In genomic region chr3:129184784-129185542, GRCh38 we compare ENCODE assay signal across 8 cellular contexts. TPM values are rescaled to one million over a fixed set of nuclear protein-coding genes. Genes with fewer than 3 reads are reported as not detected.
DNase-seq lines count a peak whose midpoint lies in the region; ATAC-seq and TF ChIP-seq lines count a peak whose summit lies in the region.
"Not testable (repeated sequence)": the region's sequence is repeated elsewhere in the genome, so short reads cannot be mapped to it uniquely, and the experiment has no call there.

No MANE protein-coding gene starts in this region.

- peak overlapping the region; percentile 95 for H3K27ac Mint-ChIP-seq in activated naive CD4-positive, alpha-beta T cell treated with anti-CD3 and anti-CD28 coated beads for 36 hours
- H3K27ac Mint-ChIP-seq in nephron, result peak overlapping the region; percentile 97 to 99 (median 99)
- not testable (repeated sequence) for H3K27ac Mint-ChIP-seq in stimulated activated naive B cell treated with anti-CD40 and anti-IgM and Interleukin-4, amounts not matched to agents 10 μg/mL and 1 μg/mL and 100 μg/mL, for 72 hours

- not testable (repeated sequence) for H3K9me3 ChIP-seq in AG04450 (ENCODE audit: control insufficient read depth, insufficient read depth, low read length); HCT116 (ENCODE audit: control insufficient read depth in 1 of 2, insufficient read depth in 1 of 2, low read depth in 1 of 2, low read length in 2 of 2); ectodermal cell (ENCODE audit: control insufficient read depth, low read length); iPS-15b (ENCODE audit: control insufficient read depth, insufficient read depth, low read length)

- ATAC-seq in HCT116; stimulated activated naive B cell treated with anti-CD40 and anti-IgM and Interleukin-4, amounts not matched to agents 10 μg/mL and 1 μg/mL and 100 μg/mL, for 72 hours (replicated peaks): not testable (repeated sequence)

- peaks cover 22% of the 10 kb centered on the region for H4K20me1 ChIP-seq in HCT116 (ENCODE audit: insufficient read depth)

- RAD21 ChIA-PET in HCT116 (lab: Charles Lee; ENCODE audit: low non-redundant PET in 1 of 2, low total read pairs in 2 of 2, uncharacterized antibody in 2 of 2, unreplicated experiment in 2 of 2), result interaction anchor here in 1 of 2 experiments (1.7 kb wide), 1 partner anchor 61 kb away, joined by 3 read pairs; no protein-coding TSS in a partner anchor

- TF ChIP-seq CTCF in AG04450 (IDR thresholded peaks at IDR 0.05; ENCODE audit: low read depth, low read length); HCT116 (IDR thresholded peaks at IDR 0.05 in 2 of 3, conservative IDR thresholded peaks at IDR 0.05 in 1 of 3; ENCODE audit: borderline replicate concordance in 1 of 3, insufficient read depth in 1 of 3, low read depth in 2 of 3, low read length in 2 of 3); RWPE1 (conservative IDR thresholded peaks at IDR 0.05; ENCODE audit: low read depth); nephron (IDR thresholded peaks at IDR 0.05; ENCODE audit: unreplicated experiment in 3 of 3): not testable (repeated sequence)

- DNase-seq in AG04450 (ENCODE audit: low read depth, low spot score); HCT116 (ENCODE audit: low read depth, low spot score); RWPE1 (ENCODE audit: low spot score); activated naive CD4-positive, alpha-beta T cell treated with anti-CD3 and anti-CD28 coated beads for 36 hours; stimulated activated naive B cell treated with anti-CD40 and anti-IgM and Interleukin-4, amounts not matched to agents 10 μg/mL and 1 μg/mL and 100 μg/mL, for 72 hours: not testable (repeated sequence)

- not testable (repeated sequence) for H3K9me3 Mint-ChIP-seq in activated naive CD4-positive, alpha-beta T cell treated with anti-CD3 and anti-CD28 coated beads for 36 hours; nephron; stimulated activated naive B cell treated with anti-CD40 and anti-IgM and Interleukin-4, amounts not matched to agents 10 μg/mL and 1 μg/mL and 100 μg/mL, for 72 hours

- peaks cover 60% of the 10 kb centered on the region for H3K79me2 ChIP-seq in HCT116 (ENCODE audit: insufficient read depth, low read length)

- H3K27me3 ChIP-seq in AG04450 (ENCODE audit: control insufficient read depth, insufficient read depth, low read length); HCT116 (ENCODE audit: insufficient read depth, low read length); ectodermal cell (ENCODE audit: control insufficient read depth, insufficient read depth, low read length, poor library complexity, severe bottlenecking); iPS-15b (ENCODE audit: control insufficient read depth, insufficient read depth, low read length): not testable (repeated sequence)

- not testable (repeated sequence) for H3K36me3 ChIP-seq in HCT116 (ENCODE audit: control insufficient read depth in 1 of 2, insufficient read depth in 2 of 2, low read length in 2 of 2); ectodermal cell (ENCODE audit: control insufficient read depth, insufficient read depth, low read length); iPS-15b (ENCODE audit: control insufficient read depth, insufficient read depth, low read length)

- peak overlapping the region; percentile 80 for H3K4me3 ChIP-seq in AG04450 (ENCODE audit: low read depth, low read length)
- H3K4me3 ChIP-seq in HCT116 (replicated peaks in 1 of 2; ENCODE audit: low read depth in 1 of 2, low read length in 2 of 2), result peak overlapping the region; percentile 73 to 99
- H3K4me3 ChIP-seq in ectodermal cell (ENCODE audit: insufficient read depth, low read depth, low read length), result peak overlapping the region; percentile 96
- H3K4me3 ChIP-seq in iPS-15b (ENCODE audit: low read depth, low read length), result peak overlapping the region; percentile 80

- H3K4me2 ChIP-seq in HCT116 (ENCODE audit: low read length), result peak overlapping the region; percentile 84

- H3K27ac ChIP-seq in AG04450 (ENCODE audit: low read depth, low read length); ectodermal cell (ENCODE audit: insufficient read depth, low read depth, low read length, poor library complexity, severe bottlenecking): not testable (repeated sequence)
- H3K27ac ChIP-seq in HCT116 (ENCODE audit: low read depth, low read length) (peak overlapping the region; percentile 99; the same call in 1 of the 2 replicates), RWPE1 (peak overlapping the region; percentile 62)

- not testable (repeated sequence) for TF ChIP-seq RAD21 in HCT116 (IDR thresholded peaks at IDR 0.05; ENCODE audit: low read depth)

- not testable (repeated sequence) for H2AFZ ChIP-seq in HCT116 (ENCODE audit: low read depth, low read length, poor library complexity, severe bottlenecking)

- not testable (repeated sequence) for TF ChIP-seq POLR2A in HCT116 (IDR thresholded peaks at IDR 0.05; ENCODE audit: borderline replicate concordance, extremely low read depth, insufficient read depth, insufficient read length)

- peaks cover 7 to 28% of the 10 kb centered on the region in 2 experiments for H3K4me1 ChIP-seq in HCT116 (ENCODE audit: control insufficient read depth in 1 of 2, insufficient read depth in 2 of 2, low read length in 2 of 2)
- not testable (repeated sequence) for H3K4me1 ChIP-seq in ectodermal cell (ENCODE audit: control insufficient read depth, insufficient read depth, low read length); iPS-15b (ENCODE audit: control insufficient read depth, insufficient read depth, low read length)

- H3K9ac ChIP-seq in HCT116 (ENCODE audit: low read length), result peak overlapping the region; percentile 100
- H3K9ac ChIP-seq in iPS-15b (ENCODE audit: low read depth, low read length), result not testable (repeated sequence)

- CTCF ChIA-PET in AG04450 (lab: Charles Lee), result interaction anchor here (0.9 to 3.2 kb wide), 7 partner anchors 17 to 215 kb away, joined by 3 to 25 read pairs (median 3); a partner anchor contains a TSS
- CTCF ChIA-PET in HCT116 (lab: Charles Lee), result interaction anchor here (2.2 kb wide), 1 partner anchor 60 kb away, joined by 8 read pairs; no protein-coding TSS in a partner anchor
- CTCF ChIA-PET in RWPE1 (lab: Yijun Ruan, JAX), result interaction anchor here (0.6 to 2.2 kb wide), 4 partner anchors 23 to 113 kb away, joined by 3 to 10 read pairs (median 4); no protein-coding TSS in a partner anchor
- CTCF ChIA-PET in activated naive CD4-positive, alpha-beta T cell treated with anti-CD3 and anti-CD28 coated beads for 36 hours (lab: Charles Lee), result interaction anchor here (0.6 to 4.2 kb wide), 6 partner anchors 23 to 641 kb away, joined by 3 to 14 read pairs (median 4); partner anchors contain the start of gene COPG1

- H3K9me2 ChIP-seq in HCT116 (ENCODE audit: insufficient read depth), result not testable (repeated sequence)

- WGBS in ectodermal cell, 2 experiments, result 91% methylated on average over 19 to 20 of the region's 20 CpGs

- peaks cover 32% of the 10 kb centered on the region for H3K36me3 Mint-ChIP-seq in activated naive CD4-positive, alpha-beta T cell treated with anti-CD3 and anti-CD28 coated beads for 36 hours (ENCODE audit: low read depth)
- not testable (repeated sequence) for H3K36me3 Mint-ChIP-seq in nephron (ENCODE audit: low read depth)
- peaks cover 16 to 34% of the 10 kb centered on the region in 2 donors for H3K36me3 Mint-ChIP-seq in stimulated activated naive B cell treated with anti-CD40 and anti-IgM and Interleukin-4, amounts not matched to agents 10 μg/mL and 1 μg/mL and 100 μg/mL, for 72 hours

- BruUV-seq in HCT116 (replicated peaks; lab: Mats Ljungman, UMichigan), result not testable (repeated sequence)

- POLR2A ChIA-PET in AG04450 (lab: Yijun Ruan, JAX), result interaction anchor here (0.7 kb wide), 1 partner anchor 443 kb away, joined by 6 read pairs; no protein-coding TSS in a partner anchor
- POLR2A ChIA-PET in HCT116 (lab: Charles Lee), result interaction anchor here (1.3 to 1.6 kb wide), 3 partner anchors 10 to 132 kb away, joined by 3 to 7 read pairs (median 3); a partner anchor contains a TSS
- POLR2A ChIA-PET in RWPE1 (lab: Yijun Ruan, JAX; ENCODE audit: low non-redundant PET), result interaction anchor here (0.5 kb wide), 1 partner anchor 789 kb away, joined by 3 read pairs; no protein-coding TSS in a partner anchor

- intact Hi-C loops in HCT116 (cut with micrococcal nuclease), result loop anchor here (2.0 to 5.0 kb wide), 2 partner anchors 26 to 42 kb away; no protein-coding TSS in a partner anchor
- intact Hi-C loops in activated naive CD4-positive, alpha-beta T cell treated with anti-CD3 and anti-CD28 coated beads for 36 hours (cut with micrococcal nuclease), result loop anchor here (1.0 to 5.0 kb wide), 8 partner anchors 24 to 927 kb away; partner anchors contain the start of genes ACAD9, COPG1, ISY1 and RAB7A

- H3K27me3 Mint-ChIP-seq in activated naive CD4-positive, alpha-beta T cell treated with anti-CD3 and anti-CD28 coated beads for 36 hours (ENCODE audit: low read depth); nephron (ENCODE audit: low read depth); stimulated activated naive B cell treated with anti-CD40 and anti-IgM and Interleukin-4, amounts not matched to agents 10 μg/mL and 1 μg/mL and 100 μg/mL, for 72 hours: not testable (repeated sequence)

- H3K4me1 Mint-ChIP-seq in activated naive CD4-positive, alpha-beta T cell treated with anti-CD3 and anti-CD28 coated beads for 36 hours (ENCODE audit: low read depth), result peaks cover 24% of the 10 kb centered on the region
- H3K4me1 Mint-ChIP-seq in nephron, result peaks cover 28% of the 10 kb centered on the region
- H3K4me1 Mint-ChIP-seq in stimulated activated naive B cell treated with anti-CD40 and anti-IgM and Interleukin-4, amounts not matched to agents 10 μg/mL and 1 μg/mL and 100 μg/mL, for 72 hours, result peaks cover 7 to 30% of the 10 kb centered on the region in 2 donors

- H3K4me3 Mint-ChIP-seq in activated naive CD4-positive, alpha-beta T cell treated with anti-CD3 and anti-CD28 coated beads for 36 hours, result peak overlapping the region; percentile 96
- peak overlapping the region; percentile 94 to 99 (median 96) for H3K4me3 Mint-ChIP-seq in nephron
- peak overlapping the region; percentile 46 to 48 for H3K4me3 Mint-ChIP-seq in stimulated activated naive B cell treated with anti-CD40 and anti-IgM and Interleukin-4, amounts not matched to agents 10 μg/mL and 1 μg/mL and 100 μg/mL, for 72 hours

RNA-seq across cellular contexts. Expression of gene CNBP, which starts 1.3 kb away (rescaled TPM):
- polyA plus RNA-seq in AG04450 (2011; rRNA removed), result 265 and 305 TPM in 2 replicates
- polyA minus RNA-seq in AG04450 (2011; rRNA and poly(A)+ RNA removed), result 150 and 158 TPM in 2 replicates
- total RNA-seq in HCT116 (2021; ENCODE audit: unreplicated experiment), result 353 TPM
- polyA plus RNA-seq in HCT116 (2012), result 338 TPM in 2 replicates
- 100 to 1,000 TPM; 490 to 500 TPM for total RNA-seq in activated naive CD4-positive, alpha-beta T cell treated with anti-CD3 and anti-CD28 coated beads for 36 hours
- 370 TPM for polyA plus RNA-seq in ectodermal cell (2013, experiment 1 of 4)
- polyA plus RNA-seq in ectodermal cell (2013, experiment 2 of 4), result 372 TPM
- 313 TPM for polyA plus RNA-seq in ectodermal cell (2013, experiment 3 of 4)
- polyA plus RNA-seq in ectodermal cell (2013, experiment 4 of 4), result 343 TPM

RNA-seq across cellular contexts. Expression of gene ISY1, which starts 24.1 kb away (rescaled TPM):
- polyA plus RNA-seq in AG04450 (2011; rRNA removed), result 29.7 and 34.3 TPM in 2 replicates
- polyA minus RNA-seq in AG04450 (2011; rRNA and poly(A)+ RNA removed), result 16.1 and 16.2 TPM in 2 replicates
- total RNA-seq in HCT116 (2021; ENCODE audit: unreplicated experiment), result 43.6 TPM
- 26.3 and 27.4 TPM in 2 replicates for polyA plus RNA-seq in HCT116 (2012)
- 10 to 100 TPM; 56.8 to 65.4 TPM for total RNA-seq in activated naive CD4-positive, alpha-beta T cell treated with anti-CD3 and anti-CD28 coated beads for 36 hours
- polyA plus RNA-seq in ectodermal cell (2013, experiment 1 of 4), result 28.2 TPM
- polyA plus RNA-seq in ectodermal cell (2013, experiment 2 of 4), result 28.0 TPM
- polyA plus RNA-seq in ectodermal cell (2013, experiment 3 of 4), result 28.0 TPM
- polyA plus RNA-seq in ectodermal cell (2013, experiment 4 of 4), result 26.1 TPM
